Comparison of ENCODE assay signal across 1 cellular context in the genomic region with DNA sequence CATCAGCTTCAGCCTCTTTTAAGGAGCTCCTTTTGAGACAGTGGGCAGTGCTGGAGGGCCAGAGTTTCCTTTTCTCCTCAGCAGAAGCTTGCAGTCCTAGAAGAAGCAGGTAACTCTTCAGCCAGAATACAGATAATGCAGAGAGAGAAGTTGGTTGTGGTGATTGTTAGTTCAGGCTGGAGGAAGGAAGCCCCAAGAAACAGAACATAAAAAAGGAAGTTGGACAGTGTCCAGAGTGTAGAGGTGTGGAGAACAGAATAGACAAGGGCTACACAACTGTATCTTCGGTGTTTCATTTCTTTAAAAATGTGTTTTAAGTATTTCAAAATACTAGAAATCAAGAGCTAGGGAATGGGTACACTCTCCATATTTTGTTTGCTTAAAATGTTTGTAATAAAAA.
TF ChIP-seq lines count a peak whose summit lies in the region.

No MANE protein-coding gene starts in this region.

TF ChIP-seq in A549, 52 proteins besides CTCF, POLR2A, EP300 and RAD21 (continued from another document):
- TF ChIP-seq, protein P1, sequence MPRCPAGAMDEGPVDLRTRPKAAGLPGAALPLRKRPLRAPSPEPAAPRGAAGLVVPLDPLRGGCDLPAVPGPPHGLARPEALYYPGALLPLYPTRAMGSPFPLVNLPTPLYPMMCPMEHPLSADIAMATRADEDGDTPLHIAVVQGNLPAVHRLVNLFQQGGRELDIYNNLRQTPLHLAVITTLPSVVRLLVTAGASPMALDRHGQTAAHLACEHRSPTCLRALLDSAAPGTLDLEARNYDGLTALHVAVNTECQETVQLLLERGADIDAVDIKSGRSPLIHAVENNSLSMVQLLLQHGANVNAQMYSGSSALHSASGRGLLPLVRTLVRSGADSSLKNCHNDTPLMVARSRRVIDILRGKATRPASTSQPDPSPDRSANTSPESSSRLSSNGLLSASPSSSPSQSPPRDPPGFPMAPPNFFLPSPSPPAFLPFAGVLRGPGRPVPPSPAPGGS (IDR thresholded peaks at IDR 0.05) = no peak
- TF ChIP-seq, protein P2, sequence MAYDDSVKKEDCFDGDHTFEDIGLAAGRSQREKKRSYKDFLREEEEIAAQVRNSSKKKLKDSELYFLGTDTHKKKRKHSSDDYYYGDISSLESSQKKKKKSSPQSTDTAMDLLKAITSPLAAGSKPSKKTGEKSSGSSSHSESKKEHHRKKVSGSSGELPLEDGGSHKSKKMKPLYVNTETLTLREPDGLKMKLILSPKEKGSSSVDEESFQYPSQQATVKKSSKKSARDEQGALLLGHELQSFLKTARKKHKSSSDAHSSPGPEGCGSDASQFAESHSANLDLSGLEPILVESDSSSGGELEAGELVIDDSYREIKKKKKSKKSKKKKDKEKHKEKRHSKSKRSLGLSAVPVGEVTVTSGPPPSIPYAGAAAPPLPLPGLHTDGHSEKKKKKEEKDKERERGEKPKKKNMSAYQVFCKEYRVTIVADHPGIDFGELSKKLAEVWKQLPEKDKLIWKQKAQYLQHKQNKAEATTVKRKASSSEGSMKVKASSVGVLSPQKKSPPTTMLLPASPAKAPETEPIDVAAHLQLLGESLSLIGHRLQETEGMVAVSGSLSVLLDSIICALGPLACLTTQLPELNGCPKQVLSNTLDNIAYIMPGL (CRISPR knock-in tag; IDR thresholded peaks at IDR 0.05; ENCODE audit: borderline replicate concordance) = no peak
- TF ChIP-seq, protein P3, sequence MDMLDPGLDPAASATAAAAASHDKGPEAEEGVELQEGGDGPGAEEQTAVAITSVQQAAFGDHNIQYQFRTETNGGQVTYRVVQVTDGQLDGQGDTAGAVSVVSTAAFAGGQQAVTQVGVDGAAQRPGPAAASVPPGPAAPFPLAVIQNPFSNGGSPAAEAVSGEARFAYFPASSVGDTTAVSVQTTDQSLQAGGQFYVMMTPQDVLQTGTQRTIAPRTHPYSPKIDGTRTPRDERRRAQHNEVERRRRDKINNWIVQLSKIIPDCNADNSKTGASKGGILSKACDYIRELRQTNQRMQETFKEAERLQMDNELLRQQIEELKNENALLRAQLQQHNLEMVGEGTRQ (IDR thresholded peaks at IDR 0.05) = no peak
- TF ChIP-seq CBX8 (IDR thresholded peaks at IDR 0.05) = no peak
- TF ChIP-seq KDM1A (IDR thresholded peaks at IDR 0.05; ENCODE audit: low read depth) = no peak
- no peak for TF ChIP-seq GATA3 (IDR thresholded peaks at IDR 0.05; ENCODE audit: borderline replicate concordance)
